ENCODE assay signal across 13 cellular contexts in the genomic region with DNA sequence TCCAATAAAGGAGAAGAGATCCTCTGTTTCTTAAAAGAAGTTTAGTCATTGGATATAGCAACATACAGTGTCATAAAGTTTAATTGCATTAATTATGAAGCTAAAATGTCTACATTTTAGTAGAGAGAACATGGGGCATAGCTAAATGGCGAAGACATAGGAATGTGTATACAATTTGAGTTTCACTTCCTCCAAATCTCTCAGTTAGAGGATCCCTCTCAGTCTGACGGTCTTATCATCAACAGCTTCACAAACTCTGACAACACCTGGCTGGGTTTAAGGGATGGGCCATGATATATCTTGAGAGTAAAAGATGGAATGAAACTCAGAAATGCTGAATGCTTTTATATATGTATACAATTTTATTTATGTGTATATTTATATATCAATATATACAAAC.
DNase-seq lines count a peak whose midpoint lies in the region; ATAC-seq lines count a peak whose summit lies in the region.
"Had no signal": no experiment of that assay in that cellular context is flagged by ENCODE, and none has a peak within 500 bp of the region (broad histone marks: within the 10 kb centered on the region; RNA-seq: fewer than 3 reads in every experiment).

No MANE protein-coding gene starts in this region.

- ATAC-seq in GM18517 (IDR thresholded peaks at IDR 0.05; ENCODE audit: unreplicated experiment) (peak; percentile 97), GM21423 (IDR thresholded peaks at IDR 0.05; ENCODE audit: unreplicated experiment) (peak; percentile 58), HG03103 (IDR thresholded peaks at IDR 0.05; ENCODE audit: low read depth, unreplicated experiment) (peak; percentile 81), esophagus mucosa (no peak)
- ATAC-seq: left colon had no signal

- DNase-seq in stimulated activated CD8-positive, alpha-beta memory T cell treated with anti-CD3 and anti-CD28 coated beads, Interleukin-4, amount 100 ng/mL, for 48 hours = no peak
- DNase-seq in T-helper 2 cell = no peak
- DNase-seq in H4 (ENCODE audit: low spot score) = no peak
- DNase-seq: activated CD4-positive, alpha-beta T cell treated with anti-CD3 and anti-CD28 coated beads for 48 hours; activated naive CD4-positive, alpha-beta T cell treated with Interleukin-2 at 50 U/mL for 16 hours; foreskin melanocyte; left colon; occipital lobe had no signal

- peak overlapping the region; percentile 61 for H3K27ac ChIP-seq in cingulate gyrus (ENCODE audit: low read depth, low read length)
